ENCODE assay signal across 2 cellular contexts in the genomic region with DNA sequence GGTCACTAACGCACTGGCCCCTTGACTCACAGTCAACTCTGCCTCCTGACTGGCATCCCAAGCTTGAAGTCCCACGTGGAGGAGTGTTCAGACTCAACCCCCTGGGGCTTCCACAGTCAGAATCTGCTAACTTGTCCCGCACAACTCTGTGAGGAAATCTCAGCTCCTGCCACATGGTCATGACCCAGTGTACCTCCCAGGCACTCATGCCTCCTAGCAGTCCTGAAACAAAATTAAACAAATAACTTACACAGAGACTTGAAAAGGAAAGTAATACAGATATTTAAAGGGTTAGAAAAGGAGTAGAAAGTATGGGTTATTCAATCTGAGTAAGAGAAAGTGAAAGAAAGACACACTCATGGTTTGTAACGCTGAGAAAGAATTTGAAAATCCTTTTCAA.
TF ChIP-seq lines count a peak whose summit lies in the region.

No MANE protein-coding gene starts in this region.

TF ChIP-seq in SK-N-SH, 30 proteins besides CTCF, POLR2A, EP300 and RAD21 (continued from another document):
- no peak for TF ChIP-seq RXRA (IDR thresholded peaks at IDR 0.05; ENCODE audit: borderline replicate concordance, low read depth)
- TF ChIP-seq MXI1 (IDR thresholded peaks at IDR 0.05; ENCODE audit: low read depth, low read length): no peak
- TF ChIP-seq TEAD4 (IDR thresholded peaks at IDR 0.05; ENCODE audit: borderline replicate concordance, insufficient read depth): no peak
- TF ChIP-seq RCOR1 (IDR thresholded peaks at IDR 0.05; ENCODE audit: low read length): no peak
- TF ChIP-seq, protein P1, sequence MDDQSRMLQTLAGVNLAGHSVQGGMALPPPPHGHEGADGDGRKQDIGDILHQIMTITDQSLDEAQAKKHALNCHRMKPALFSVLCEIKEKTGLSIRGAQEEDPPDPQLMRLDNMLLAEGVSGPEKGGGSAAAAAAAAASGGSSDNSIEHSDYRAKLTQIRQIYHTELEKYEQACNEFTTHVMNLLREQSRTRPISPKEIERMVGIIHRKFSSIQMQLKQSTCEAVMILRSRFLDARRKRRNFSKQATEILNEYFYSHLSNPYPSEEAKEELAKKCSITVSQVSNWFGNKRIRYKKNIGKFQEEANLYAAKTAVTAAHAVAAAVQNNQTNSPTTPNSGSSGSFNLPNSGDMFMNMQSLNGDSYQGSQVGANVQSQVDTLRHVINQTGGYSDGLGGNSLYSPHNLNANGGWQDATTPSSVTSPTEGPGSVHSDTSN (IDR thresholded peaks at IDR 0.05): no peak
- TF ChIP-seq, protein P2, sequence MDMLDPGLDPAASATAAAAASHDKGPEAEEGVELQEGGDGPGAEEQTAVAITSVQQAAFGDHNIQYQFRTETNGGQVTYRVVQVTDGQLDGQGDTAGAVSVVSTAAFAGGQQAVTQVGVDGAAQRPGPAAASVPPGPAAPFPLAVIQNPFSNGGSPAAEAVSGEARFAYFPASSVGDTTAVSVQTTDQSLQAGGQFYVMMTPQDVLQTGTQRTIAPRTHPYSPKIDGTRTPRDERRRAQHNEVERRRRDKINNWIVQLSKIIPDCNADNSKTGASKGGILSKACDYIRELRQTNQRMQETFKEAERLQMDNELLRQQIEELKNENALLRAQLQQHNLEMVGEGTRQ (IDR thresholded peaks at IDR 0.05; ENCODE audit: borderline replicate concordance, low read depth, low read length): no peak
- no peak for TF ChIP-seq FOSL2 (IDR thresholded peaks at IDR 0.05; ENCODE audit: borderline replicate concordance, low read depth)
- no peak for TF ChIP-seq JUND (IDR thresholded peaks at IDR 0.05)
- no peak for TF ChIP-seq GATA2 (CRISPR knock-in tag; IDR thresholded peaks at IDR 0.05)
- TF ChIP-seq EZH2phosphoT487 (IDR thresholded peaks at IDR 0.05; ENCODE audit: borderline replicate concordance, low read depth): no peak
- TF ChIP-seq, protein P3, sequence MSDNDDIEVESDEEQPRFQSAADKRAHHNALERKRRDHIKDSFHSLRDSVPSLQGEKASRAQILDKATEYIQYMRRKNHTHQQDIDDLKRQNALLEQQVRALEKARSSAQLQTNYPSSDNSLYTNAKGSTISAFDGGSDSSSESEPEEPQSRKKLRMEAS (IDR thresholded peaks at IDR 0.05; ENCODE audit: low read depth): no peak
- no peak for TF ChIP-seq FOXM1 (IDR thresholded peaks at IDR 0.05; ENCODE audit: low read depth)
TF ChIP-seq in SK-N-SH: peak in this region for 0.

TF ChIP-seq in SK-N-SH treated with all-trans-retinoic acid at 6 μM for 48 hours, 23 proteins besides CTCF, POLR2A, EP300 and RAD21 (continued from another document):
- TF ChIP-seq, protein P4, sequence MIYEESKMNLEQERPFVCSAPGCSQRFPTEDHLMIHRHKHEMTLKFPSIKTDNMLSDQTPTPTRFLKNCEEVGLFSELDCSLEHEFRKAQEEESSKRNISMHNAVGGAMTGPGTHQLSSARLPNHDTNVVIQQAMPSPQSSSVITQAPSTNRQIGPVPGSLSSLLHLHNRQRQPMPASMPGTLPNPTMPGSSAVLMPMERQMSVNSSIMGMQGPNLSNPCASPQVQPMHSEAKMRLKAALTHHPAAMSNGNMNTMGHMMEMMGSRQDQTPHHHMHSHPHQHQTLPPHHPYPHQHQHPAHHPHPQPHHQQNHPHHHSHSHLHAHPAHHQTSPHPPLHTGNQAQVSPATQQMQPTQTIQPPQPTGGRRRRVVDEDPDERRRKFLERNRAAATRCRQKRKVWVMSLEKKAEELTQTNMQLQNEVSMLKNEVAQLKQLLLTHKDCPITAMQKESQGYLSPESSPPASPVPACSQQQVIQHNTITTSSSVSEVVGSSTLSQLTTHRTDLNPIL (CRISPR knock-in tag; IDR thresholded peaks at IDR 0.05; ENCODE audit: low read depth): no peak
- TF ChIP-seq ARNTL (CRISPR knock-in tag; IDR thresholded peaks at IDR 0.05; ENCODE audit: borderline replicate concordance, low read depth) (no peak), RARB (CRISPR knock-in tag; IDR thresholded peaks at IDR 0.05) (no peak), TCF4 (CRISPR knock-in tag; IDR thresholded peaks at IDR 0.05; ENCODE audit: borderline replicate concordance) (no peak)
- TF ChIP-seq, protein P5, sequence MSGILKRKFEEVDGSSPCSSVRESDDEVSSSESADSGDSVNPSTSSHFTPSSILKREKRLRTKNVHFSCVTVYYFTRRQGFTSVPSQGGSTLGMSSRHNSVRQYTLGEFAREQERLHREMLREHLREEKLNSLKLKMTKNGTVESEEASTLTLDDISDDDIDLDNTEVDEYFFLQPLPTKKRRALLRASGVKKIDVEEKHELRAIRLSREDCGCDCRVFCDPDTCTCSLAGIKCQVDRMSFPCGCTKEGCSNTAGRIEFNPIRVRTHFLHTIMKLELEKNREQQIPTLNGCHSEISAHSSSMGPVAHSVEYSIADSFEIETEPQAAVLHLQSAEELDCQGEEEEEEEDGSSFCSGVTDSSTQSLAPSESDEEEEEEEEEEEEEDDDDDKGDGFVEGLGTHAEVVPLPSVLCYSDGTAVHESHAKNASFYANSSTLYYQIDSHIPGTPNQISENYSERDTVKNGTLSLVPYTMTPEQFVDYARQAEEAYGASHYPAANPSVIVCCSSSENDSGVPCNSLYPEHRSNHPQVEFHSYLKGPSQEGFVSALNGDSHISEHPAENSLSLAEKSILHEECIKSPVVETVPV (CRISPR knock-in tag; IDR thresholded peaks at IDR 0.05): no peak
- TF ChIP-seq, protein P6, sequence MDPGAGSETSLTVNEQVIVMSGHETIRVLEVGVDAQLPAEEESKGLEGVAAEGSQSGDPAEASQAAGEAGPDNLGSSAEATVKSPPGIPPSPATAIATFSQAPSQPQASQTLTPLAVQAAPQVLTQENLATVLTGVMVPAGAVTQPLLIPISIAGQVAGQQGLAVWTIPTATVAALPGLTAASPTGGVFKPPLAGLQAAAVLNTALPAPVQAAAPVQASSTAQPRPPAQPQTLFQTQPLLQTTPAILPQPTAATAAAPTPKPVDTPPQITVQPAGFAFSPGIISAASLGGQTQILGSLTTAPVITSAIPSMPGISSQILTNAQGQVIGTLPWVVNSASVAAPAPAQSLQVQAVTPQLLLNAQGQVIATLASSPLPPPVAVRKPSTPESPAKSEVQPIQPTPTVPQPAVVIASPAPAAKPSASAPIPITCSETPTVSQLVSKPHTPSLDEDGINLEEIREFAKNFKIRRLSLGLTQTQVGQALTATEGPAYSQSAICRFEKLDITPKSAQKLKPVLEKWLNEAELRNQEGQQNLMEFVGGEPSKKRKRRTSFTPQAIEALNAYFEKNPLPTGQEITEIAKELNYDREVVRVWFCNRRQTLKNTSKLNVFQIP (CRISPR knock-in tag; IDR thresholded peaks at IDR 0.05; ENCODE audit: borderline replicate concordance, low read depth): no peak
